12 cellular contexts compared by ENCODE assay signal in genomic region chr6:72626126-72626525, GRCh38. TPM values are rescaled to one million over a fixed set of nuclear protein-coding genes. Genes with fewer than 3 reads are reported as not detected.
DNase-seq lines count a peak whose midpoint lies in the region; ATAC-seq and TF ChIP-seq lines count a peak whose summit lies in the region.
"Had no signal": no experiment of that assay in that cellular context is flagged by ENCODE, and none has a peak within 500 bp of the region (broad histone marks: within the 10 kb centered on the region; RNA-seq: fewer than 3 reads in every experiment).

No MANE protein-coding gene starts in this region.

- peaks cover 33% of the 10 kb centered on the region for H3K4me1 Mint-ChIP-seq in T-helper 2 cell treated with Interferon-gamma antibody and Interleukin-4, amounts not matched to agents 5 μg/mL and 100 μg/mL, for 36 hours (ENCODE audit: low read depth)

- H3K36me3 ChIP-seq in A673 (ENCODE audit: insufficient read depth, low read length, poor library complexity, severe bottlenecking) (no peaks in the 10 kb centered on the region), aorta (ENCODE audit: control insufficient read depth in 1 of 2, insufficient read depth in 2 of 2, low read length in 1 of 2) (no peaks in the 10 kb centered on the region)

- H3K4me1 ChIP-seq in A673 (ENCODE audit: insufficient read depth, low read length, poor library complexity, severe bottlenecking) (peaks cover 12% of the 10 kb centered on the region), aorta (ENCODE audit: control insufficient read depth in 1 of 2, insufficient read depth in 2 of 2, low read length in 2 of 2) (no peaks in the 10 kb centered on the region)

- H3K9me3 Mint-ChIP-seq in T-helper 2 cell treated with Interferon-gamma antibody and Interleukin-4, amounts not matched to agents 5 μg/mL and 100 μg/mL, for 36 hours, result no peaks in the 10 kb centered on the region
- H3K9me3 Mint-ChIP-seq: activated naive CD8-positive, alpha-beta T cell treated with anti-CD3 and anti-CD28 coated beads, Interleukin-2, amount 10 ng/mL, durations not matched to agents 7 days and 5 days; endodermal cell; neural crest cell had no signal

- BruUV-seq in A673 (replicated peaks; lab: Mats Ljungman, UMichigan), result no TSS peak

- DNase-seq in T-helper 2 cell treated with Interferon-gamma antibody and Interleukin-4, amounts not matched to agents 5 μg/mL and 100 μg/mL, for 36 hours (ENCODE audit: low spot score), result peak; percentile 6
- no peak for DNase-seq in A673 (ENCODE audit: low spot score)
- DNase-seq in aorta, result no peak
- DNase-seq in Ammon's horn (ENCODE audit: low spot score), result no peak
- DNase-seq: activated naive CD8-positive, alpha-beta T cell treated with anti-CD3 and anti-CD28 coated beads, Interleukin-2, amount 10 ng/mL, durations not matched to agents 7 days and 5 days; endodermal cell; NCI-H2171; T-cell had no signal

- POLR2A ChIA-PET in A673 (lab: Charles Lee; ENCODE audit: low non-redundant PET), result no interaction called here

- H3K4me3 ChIP-seq in A673 (ENCODE audit: low read depth, low read length, poor library complexity, severe bottlenecking) (no peak overlapping the region), aorta (ENCODE audit: low read length in 2 of 2) (no peak overlapping the region)

- 92 to 94% methylated on average over 2 of the region's 2 CpGs for WGBS in aorta, 2 donors

- CTCF ChIA-PET in A673 (lab: Charles Lee), result no interaction called here

- no peak overlapping the region for H3K27ac ChIP-seq in A673 (ENCODE audit: low read depth, low read length, poor library complexity, severe bottlenecking)
- H3K27ac ChIP-seq in aorta (ENCODE audit: low read depth in 1 of 2, low read length in 2 of 2), result no peak overlapping the region

- TF ChIP-seq CTCF in A673 (conservative IDR thresholded peaks at IDR 0.05; ENCODE audit: low read depth, low read length), result no peak

- H3K36me3 Mint-ChIP-seq in T-helper 2 cell treated with Interferon-gamma antibody and Interleukin-4, amounts not matched to agents 5 μg/mL and 100 μg/mL, for 36 hours (ENCODE audit: low read depth), result peaks cover 7% of the 10 kb centered on the region

- intact Hi-C loops in A673 (cut with micrococcal nuclease; ENCODE audit: unreplicated experiment) (loop anchor here (10.0 kb wide), 1 partner anchor 239 kb away; no protein-coding TSS in a partner anchor), aorta (cut with DNase I) (loop anchor here (10.0 kb wide), 3 partner anchors 239 to 419 kb away; no protein-coding TSS in a partner anchor)

- H3K27ac Mint-ChIP-seq in T-helper 2 cell treated with Interferon-gamma antibody and Interleukin-4, amounts not matched to agents 5 μg/mL and 100 μg/mL, for 36 hours, result no peak overlapping the region
- H3K27ac Mint-ChIP-seq: activated naive CD8-positive, alpha-beta T cell treated with anti-CD3 and anti-CD28 coated beads, Interleukin-2, amount 10 ng/mL, durations not matched to agents 7 days and 5 days; endodermal cell; T-cell had no signal

- H3K27me3 ChIP-seq in A673 (replicated peaks; ENCODE audit: insufficient read depth, low read depth, low read length, poor library complexity) (no peaks in the 10 kb centered on the region), aorta (ENCODE audit: control insufficient read depth in 1 of 2, insufficient read depth in 2 of 2, low read length in 1 of 2) (no peaks in the 10 kb centered on the region)

- ATAC-seq in GM18517 (IDR thresholded peaks at IDR 0.05; ENCODE audit: unreplicated experiment) (peak; percentile 63), GM19463 (IDR thresholded peaks at IDR 0.05; ENCODE audit: unreplicated experiment) (peak; percentile 37), HG03060 (IDR thresholded peaks at IDR 0.05; ENCODE audit: low read depth, unreplicated experiment) (peak; percentile 60), aorta (ENCODE audit: low FRiP score) (no peak)
- ATAC-seq: T-cell had no signal

- no peaks in the 10 kb centered on the region for H3K27me3 Mint-ChIP-seq in T-helper 2 cell treated with Interferon-gamma antibody and Interleukin-4, amounts not matched to agents 5 μg/mL and 100 μg/mL, for 36 hours (ENCODE audit: low read depth)
- H3K27me3 Mint-ChIP-seq: activated naive CD8-positive, alpha-beta T cell treated with anti-CD3 and anti-CD28 coated beads, Interleukin-2, amount 10 ng/mL, durations not matched to agents 7 days and 5 days; T-cell had no signal

- H3K4me3 Mint-ChIP-seq in T-helper 2 cell treated with Interferon-gamma antibody and Interleukin-4, amounts not matched to agents 5 μg/mL and 100 μg/mL, for 36 hours, result peak overlapping the region; percentile 33
- H3K4me3 Mint-ChIP-seq: activated naive CD8-positive, alpha-beta T cell treated with anti-CD3 and anti-CD28 coated beads, Interleukin-2, amount 10 ng/mL, durations not matched to agents 7 days and 5 days; endodermal cell; neural crest cell; T-cell had no signal

- H3K9me3 ChIP-seq in A673 (ENCODE audit: low read depth, low read length, poor library complexity, severe bottlenecking), result no peaks in the 10 kb centered on the region
- H3K9me3 ChIP-seq in aorta (ENCODE audit: control insufficient read depth, low read length), result no peaks in the 10 kb centered on the region

RNA-seq across cellular contexts. Expression of gene KCNQ5, which starts 4.3 kb away (rescaled TPM):
- total RNA-seq in A673 (2021) (17.8 and 18.6 TPM in 2 replicates), aorta (1 to 10 TPM; 4.4 to 8.1 TPM)
- under 1 TPM; 0.15 to 0.38 TPM for polyA plus RNA-seq in aorta
